12 cellular contexts compared by ENCODE assay signal in genomic region chrX:41110801-41111625, GRCh38. TPM values are rescaled to one million over a fixed set of nuclear protein-coding genes. Genes with fewer than 3 reads are reported as not detected.
DNase-seq lines count a peak whose midpoint lies in the region; ATAC-seq, FAIRE-seq and TF ChIP-seq lines count a peak whose summit lies in the region.
"Had no signal": no experiment of that assay in that cellular context is flagged by ENCODE, and none has a peak within 500 bp of the region (broad histone marks: within the 10 kb centered on the region; RNA-seq: fewer than 3 reads in every experiment).

No MANE protein-coding gene starts in this region.

- no peak overlapping the region for H2AFZ ChIP-seq in mammary epithelial cell (ENCODE audit: low read depth, low read length)
- H2AFZ ChIP-seq: PC-9 had no signal

- H3K9me3 ChIP-seq in mammary epithelial cell (replicated peaks; ENCODE audit: insufficient read depth, low read length), result no peaks in the 10 kb centered on the region
- H3K9me3 ChIP-seq: pancreas, upper lobe of right lung had no signal

- dilution Hi-C loops in mammary epithelial cell (cut with HindIII; ENCODE audit: low sequenced_read_pairs), result no loop called here

- no peak for TF ChIP-seq CTCF in mammary epithelial cell (conservative IDR thresholded peaks at IDR 0.05 in 1 of 2, IDR thresholded peaks at IDR 0.05 in 1 of 2; ENCODE audit: extremely low read depth in 1 of 2, insufficient read depth in 1 of 2, low read depth in 1 of 2, low read length in 2 of 2)

- H3K27me3 ChIP-seq in mammary epithelial cell (ENCODE audit: insufficient read depth, low read length), result no peaks in the 10 kb centered on the region
- H3K27me3 ChIP-seq: pancreas, upper lobe of right lung had no signal

- BruUV-seq in mammary epithelial cell (replicated peaks; lab: Mats Ljungman, UMichigan), result no TSS peak

- H3K9ac ChIP-seq in mammary epithelial cell (ENCODE audit: insufficient read depth, low read length), result no peak overlapping the region

- no peaks in the 10 kb centered on the region for H3K36me3 ChIP-seq in mammary epithelial cell (ENCODE audit: insufficient read depth, low read length)
- H3K36me3 ChIP-seq: pancreas, upper lobe of right lung had no signal

- H3K79me2 ChIP-seq in mammary epithelial cell (ENCODE audit: insufficient read depth, low read length), result peaks cover 95% of the 10 kb centered on the region

- no peaks in the 10 kb centered on the region for H3K27me3 Mint-ChIP-seq in activated naive CD8-positive, alpha-beta T cell treated with anti-CD3 and anti-CD28 coated beads, Interleukin-2, amount 10 ng/mL, durations not matched to agents 7 days and 5 days
- no peaks in the 10 kb centered on the region for H3K27me3 Mint-ChIP-seq in naive B cell

- H3K4me3 Mint-ChIP-seq in activated naive CD8-positive, alpha-beta T cell treated with anti-CD3 and anti-CD28 coated beads, Interleukin-2, amount 10 ng/mL, durations not matched to agents 7 days and 5 days, result no peak overlapping the region
- peak overlapping the region in 2 of 8 donors; percentile 9 to 18 for H3K4me3 Mint-ChIP-seq in naive B cell

- CTCF ChIA-PET in mammary epithelial cell (lab: Charles Lee; ENCODE audit: low non-redundant PET), result interaction anchor here (0.6 kb wide), 1 partner anchor 567 kb away, joined by 4 read pairs; no protein-coding TSS in a partner anchor

- H3K27ac ChIP-seq in mammary epithelial cell (ENCODE audit: insufficient read depth, low read depth, low read length), result no peak overlapping the region
- H3K27ac ChIP-seq: pancreas, PC-9, upper lobe of right lung had no signal

- peaks cover 3% of the 10 kb centered on the region for H3K4me1 ChIP-seq in mammary epithelial cell (ENCODE audit: insufficient read depth, low read length)

- FAIRE-seq in HTR-8/SVneo (lab: Jason Lieb, UNC), result peak; percentile 57
- FAIRE-seq: pancreas had no signal

- peak overlapping the region; percentile 7 for H3K27ac Mint-ChIP-seq in activated naive CD8-positive, alpha-beta T cell treated with anti-CD3 and anti-CD28 coated beads, Interleukin-2, amount 10 ng/mL, durations not matched to agents 7 days and 5 days
- peak overlapping the region; percentile 0 to 43 (median 24) for H3K27ac Mint-ChIP-seq in naive B cell

- H3K4me2 ChIP-seq in mammary epithelial cell (ENCODE audit: insufficient read depth, low read depth, low read length), result no peak overlapping the region
- H3K4me2 ChIP-seq: PC-9 had no signal

- POLR2A ChIA-PET in activated naive CD8-positive, alpha-beta T cell treated with anti-CD3 and anti-CD28 coated beads, Interleukin-2, amount 10 ng/mL, durations not matched to agents 7 days and 5 days (lab: Charles Lee), result interaction anchor here (1.0 kb wide), 1 partner anchor 26 kb away, joined by 4 read pairs; the partner anchor contains the start of gene USP9X

- WGBS in mammary epithelial cell (ENCODE audit: low coverage, missing lambda C conversion rate), result 70% methylated on average over 7 of the region's 7 CpGs

- H4K20me1 ChIP-seq in mammary epithelial cell (ENCODE audit: insufficient read depth, low read length), result peaks cover 25% of the 10 kb centered on the region

- peaks cover 10% of the 10 kb centered on the region for H3K36me3 Mint-ChIP-seq in activated naive CD8-positive, alpha-beta T cell treated with anti-CD3 and anti-CD28 coated beads, Interleukin-2, amount 10 ng/mL, durations not matched to agents 7 days and 5 days
- peaks cover 6 to 10% of the 10 kb centered on the region in 2 donors for H3K36me3 Mint-ChIP-seq in naive B cell

- H3K4me3 ChIP-seq in mammary epithelial cell (replicated peaks in 1 of 3; ENCODE audit: insufficient read depth in 1 of 3, low read depth in 2 of 3, low read length in 3 of 3), result no peak overlapping the region
- H3K4me3 ChIP-seq: pancreas, PC-9, upper lobe of right lung had no signal

- ATAC-seq in activated naive CD8-positive, alpha-beta T cell treated with anti-CD3 and anti-CD28 coated beads, Interleukin-2, amount 10 ng/mL, durations not matched to agents 7 days and 5 days (ENCODE audit: low read depth), result no peak
- ATAC-seq in naive B cell (ENCODE audit: low read depth in 2 of 2) (no peak), HG03378 (IDR thresholded peaks at IDR 0.05; ENCODE audit: unreplicated experiment) (no peak)
- ATAC-seq: pancreas, upper lobe of right lung had no signal

- in situ Hi-C loops in mammary epithelial cell (cut with MboI; ENCODE audit: low sequenced_read_pairs in 2 of 2), result loop anchor here (10.0 to 25.0 kb wide), 4 partner anchors 149 to 456 kb away; no protein-coding TSS in a partner anchor

- peaks cover 4% of the 10 kb centered on the region for H3K9me3 Mint-ChIP-seq in activated naive CD8-positive, alpha-beta T cell treated with anti-CD3 and anti-CD28 coated beads, Interleukin-2, amount 10 ng/mL, durations not matched to agents 7 days and 5 days
- peaks cover 2 to 7% (median 5%) of the 10 kb centered on the region in 7 donors for H3K9me3 Mint-ChIP-seq in naive B cell

- peak; percentile 79 for DNase-seq in DMS79 (lab: John Stamatoyannopoulos, UW)
- DNase-seq in HTR-8/SVneo (ENCODE audit: insufficient read length, low spot score), result no peak
- no peak for DNase-seq in activated naive CD8-positive, alpha-beta T cell treated with anti-CD3 and anti-CD28 coated beads, Interleukin-2, amount 10 ng/mL, durations not matched to agents 7 days and 5 days
- DNase-seq in naive B cell, result no peak
- DNase-seq in mammary epithelial cell, result no peak
- DNase-seq in HPDE6-E6E7 (ENCODE audit: extremely low spot score), result no peak
- DNase-seq: DMS153, pancreas, PC-9, T-helper 9 cell, upper lobe of right lung had no signal

- intact Hi-C loops in mammary epithelial cell (cut with micrococcal nuclease), result loop anchor here (5.0 kb wide), 1 partner anchor 169 kb away; no protein-coding TSS in a partner anchor

- peaks cover 41% of the 10 kb centered on the region for H3K4me1 Mint-ChIP-seq in activated naive CD8-positive, alpha-beta T cell treated with anti-CD3 and anti-CD28 coated beads, Interleukin-2, amount 10 ng/mL, durations not matched to agents 7 days and 5 days
- H3K4me1 Mint-ChIP-seq in naive B cell, result peaks cover 51 to 77% (median 58%) of the 10 kb centered on the region in 3 donors

RNA-seq across cellular contexts. Expression of gene USP9X, which starts 25.8 kb away (rescaled TPM):
- 10 to 100 TPM; 56.9 to 65.7 TPM for total RNA-seq in activated naive CD8-positive, alpha-beta T cell treated with anti-CD3 and anti-CD28 coated beads, Interleukin-2, amount 10 ng/mL, durations not matched to agents 7 days and 5 days
- 10 to 100 TPM in 5 of 6 donors, 1 to 10 TPM in 1; 7.4 to 27.8 (median 21.9) TPM for polyA plus RNA-seq in naive B cell (ENCODE audit: low read depth in 6 of 6)
- total RNA-seq in mammary epithelial cell, result 100 to 1,000 TPM in 1 of 2 donors, 10 to 100 TPM in 1; 93.0 to 134 TPM
- polyA plus RNA-seq in mammary epithelial cell, result 19.3 TPM
- 427 TPM for polyA minus RNA-seq in mammary epithelial cell
